1 cellular context compared by ENCODE assay signal in genomic region chr1:110344152-110344551, GRCh38.
TF ChIP-seq lines count a peak whose summit lies in the region.

No MANE protein-coding gene starts in this region.

TF ChIP-seq in IMR-90, 13 proteins besides CTCF, POLR2A, EP300 and RAD21:
- no peak for TF ChIP-seq MAFK (IDR thresholded peaks at IDR 0.05; ENCODE audit: low read depth, low read length)
- TF ChIP-seq USF2 (IDR thresholded peaks at IDR 0.05; ENCODE audit: low read depth, low read length), result no peak
- no peak for TF ChIP-seq MAZ (IDR thresholded peaks at IDR 0.05; ENCODE audit: borderline replicate concordance, low read depth, low read length)
- TF ChIP-seq ELK1 (IDR thresholded peaks at IDR 0.05; ENCODE audit: borderline replicate concordance, low read depth, low read length), result no peak
- TF ChIP-seq SMC3 (IDR thresholded peaks at IDR 0.05; ENCODE audit: low read depth, low read length), result no peak
- no peak for TF ChIP-seq FOS (IDR thresholded peaks at IDR 0.05; ENCODE audit: low read depth, low read length)
- TF ChIP-seq MXI1 (IDR thresholded peaks at IDR 0.05; ENCODE audit: borderline replicate concordance, low read depth, low read length), result no peak
- TF ChIP-seq RCOR1 (IDR thresholded peaks at IDR 0.05; ENCODE audit: insufficient replicate concordance, low read length), result no peak
- no peak for TF ChIP-seq RFX5 (IDR thresholded peaks at IDR 0.05; ENCODE audit: low read depth, low read length)
- no peak for TF ChIP-seq CHD1 (IDR thresholded peaks at IDR 0.05; ENCODE audit: low read depth, low read length)
- TF ChIP-seq CEBPB (IDR thresholded peaks at IDR 0.05; ENCODE audit: low read depth, low read length), result no peak
